ENCODE assay signal across 1 cellular context in the genomic region with DNA sequence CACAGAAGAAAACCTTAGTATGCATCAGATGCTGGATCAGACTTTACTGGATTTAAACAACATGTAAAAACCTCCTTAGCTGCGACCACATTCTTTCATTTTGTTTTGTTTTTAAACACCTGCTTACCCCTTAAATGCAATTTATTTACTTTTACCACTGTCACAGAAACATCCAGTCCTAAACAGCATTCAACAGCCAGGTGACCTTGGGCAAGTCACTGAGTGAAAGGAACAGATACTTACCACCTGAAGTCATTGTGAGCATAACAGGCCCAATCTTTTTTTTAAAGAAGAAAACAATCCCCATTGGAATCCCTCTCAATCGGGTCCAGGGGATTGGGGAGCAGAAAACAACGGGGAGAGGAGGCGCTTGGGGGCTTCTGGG.
TF ChIP-seq lines count a peak whose summit lies in the region.

No MANE protein-coding gene starts in this region.

TF ChIP-seq in GM23338, 12 proteins besides CTCF, POLR2A, EP300 and RAD21 (continued from another document):
- TF ChIP-seq, protein P1, sequence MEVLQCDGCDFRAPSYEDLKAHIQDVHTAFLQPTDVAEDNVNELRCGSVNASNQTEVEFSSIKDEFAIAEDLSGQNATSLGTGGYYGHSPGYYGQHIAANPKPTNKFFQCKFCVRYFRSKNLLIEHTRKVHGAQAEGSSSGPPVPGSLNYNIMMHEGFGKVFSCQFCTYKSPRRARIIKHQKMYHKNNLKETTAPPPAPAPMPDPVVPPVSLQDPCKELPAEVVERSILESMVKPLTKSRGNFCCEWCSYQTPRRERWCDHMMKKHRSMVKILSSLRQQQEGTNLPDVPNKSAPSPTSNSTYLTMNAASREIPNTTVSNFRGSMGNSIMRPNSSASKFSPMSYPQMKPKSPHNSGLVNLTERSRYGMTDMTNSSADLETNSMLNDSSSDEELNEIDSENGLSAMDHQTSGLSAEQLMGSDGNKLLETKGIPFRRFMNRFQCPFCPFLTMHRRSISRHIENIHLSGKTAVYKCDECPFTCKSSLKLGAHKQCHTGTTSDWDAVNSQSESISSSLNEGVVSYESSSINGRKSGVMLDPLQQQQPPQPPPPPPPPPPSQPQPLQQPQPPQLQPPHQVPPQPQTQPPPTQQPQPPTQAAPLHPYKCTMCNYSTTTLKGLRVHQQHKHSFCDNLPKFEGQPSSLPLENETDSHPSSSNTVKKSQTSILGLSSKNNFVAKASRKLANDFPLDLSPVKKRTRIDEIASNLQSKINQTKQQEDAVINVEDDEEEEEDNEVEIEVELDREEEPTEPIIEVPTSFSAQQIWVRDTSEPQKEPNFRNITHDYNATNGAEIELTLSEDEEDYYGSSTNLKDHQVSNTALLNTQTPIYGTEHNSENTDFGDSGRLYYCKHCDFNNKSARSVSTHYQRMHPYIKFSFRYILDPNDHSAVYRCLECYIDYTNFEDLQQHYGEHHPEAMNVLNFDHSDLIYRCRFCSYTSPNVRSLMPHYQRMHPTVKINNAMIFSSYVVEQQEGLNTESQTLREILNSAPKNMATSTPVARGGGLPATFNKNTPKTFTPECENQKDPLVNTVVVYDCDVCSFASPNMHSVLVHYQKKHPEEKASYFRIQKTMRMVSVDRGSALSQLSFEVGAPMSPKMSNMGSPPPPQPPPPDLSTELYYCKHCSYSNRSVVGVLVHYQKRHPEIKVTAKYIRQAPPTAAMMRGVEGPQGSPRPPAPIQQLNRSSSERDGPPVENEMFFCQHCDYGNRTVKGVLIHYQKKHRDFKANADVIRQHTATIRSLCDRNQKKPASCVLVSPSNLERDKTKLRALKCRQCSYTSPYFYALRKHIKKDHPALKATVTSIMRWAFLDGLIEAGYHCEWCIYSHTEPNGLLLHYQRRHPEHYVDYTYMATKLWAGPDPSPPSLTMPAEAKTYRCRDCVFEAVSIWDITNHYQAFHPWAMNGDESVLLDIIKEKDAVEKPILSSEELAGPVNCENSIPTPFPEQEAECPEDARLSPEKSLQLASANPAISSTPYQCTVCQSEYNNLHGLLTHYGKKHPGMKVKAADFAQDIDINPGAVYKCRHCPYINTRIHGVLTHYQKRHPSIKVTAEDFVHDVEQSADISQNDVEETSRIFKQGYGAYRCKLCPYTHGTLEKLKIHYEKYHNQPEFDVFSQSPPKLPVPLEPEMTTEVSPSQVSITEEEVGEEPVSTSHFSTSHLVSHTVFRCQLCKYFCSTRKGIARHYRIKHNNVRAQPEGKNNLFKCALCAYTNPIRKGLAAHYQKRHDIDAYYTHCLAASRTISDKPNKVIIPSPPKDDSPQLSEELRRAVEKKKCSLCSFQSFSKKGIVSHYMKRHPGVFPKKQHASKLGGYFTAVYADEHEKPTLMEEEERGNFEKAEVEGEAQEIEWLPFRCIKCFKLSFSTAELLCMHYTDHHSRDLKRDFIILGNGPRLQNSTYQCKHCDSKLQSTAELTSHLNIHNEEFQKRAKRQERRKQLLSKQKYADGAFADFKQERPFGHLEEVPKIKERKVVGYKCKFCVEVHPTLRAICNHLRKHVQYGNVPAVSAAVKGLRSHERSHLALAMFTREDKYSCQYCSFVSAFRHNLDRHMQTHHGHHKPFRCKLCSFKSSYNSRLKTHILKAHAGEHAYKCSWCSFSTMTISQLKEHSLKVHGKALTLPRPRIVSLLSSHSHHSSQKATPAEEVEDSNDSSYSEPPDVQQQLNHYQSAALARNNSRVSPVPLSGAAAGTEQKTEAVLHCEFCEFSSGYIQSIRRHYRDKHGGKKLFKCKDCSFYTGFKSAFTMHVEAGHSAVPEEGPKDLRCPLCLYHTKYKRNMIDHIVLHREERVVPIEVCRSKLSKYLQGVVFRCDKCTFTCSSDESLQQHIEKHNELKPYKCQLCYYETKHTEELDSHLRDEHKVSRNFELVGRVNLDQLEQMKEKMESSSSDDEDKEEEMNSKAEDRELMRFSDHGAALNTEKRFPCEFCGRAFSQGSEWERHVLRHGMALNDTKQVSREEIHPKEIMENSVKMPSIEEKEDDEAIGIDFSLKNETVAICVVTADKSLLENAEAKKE (CRISPR knock-in tag; IDR thresholded peaks at IDR 0.05): no peak
- TF ChIP-seq, protein P2, sequence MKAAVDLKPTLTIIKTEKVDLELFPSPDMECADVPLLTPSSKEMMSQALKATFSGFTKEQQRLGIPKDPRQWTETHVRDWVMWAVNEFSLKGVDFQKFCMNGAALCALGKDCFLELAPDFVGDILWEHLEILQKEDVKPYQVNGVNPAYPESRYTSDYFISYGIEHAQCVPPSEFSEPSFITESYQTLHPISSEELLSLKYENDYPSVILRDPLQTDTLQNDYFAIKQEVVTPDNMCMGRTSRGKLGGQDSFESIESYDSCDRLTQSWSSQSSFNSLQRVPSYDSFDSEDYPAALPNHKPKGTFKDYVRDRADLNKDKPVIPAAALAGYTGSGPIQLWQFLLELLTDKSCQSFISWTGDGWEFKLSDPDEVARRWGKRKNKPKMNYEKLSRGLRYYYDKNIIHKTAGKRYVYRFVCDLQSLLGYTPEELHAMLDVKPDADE (IDR thresholded peaks at IDR 0.05): no peak
- no peak for TF ChIP-seq POLR2AphosphoS5 (IDR thresholded peaks at IDR 0.05; ENCODE audit: low read depth)
- TF ChIP-seq NANOG (IDR thresholded peaks at IDR 0.05; ENCODE audit: borderline replicate concordance): no peak
TF ChIP-seq in GM23338: peak in this region for 0.
